ENCODE assay signal across 8 cellular contexts in genomic region chr12:56104109-56104814, GRCh38. TPM values are rescaled to one million over a fixed set of nuclear protein-coding genes. Genes with fewer than 3 reads are reported as not detected.
A peak's percentile ranks its signal among the peaks of the same experiment; 100 is the strongest.
DNase-seq lines count a peak whose midpoint lies in the region; ATAC-seq, FAIRE-seq and TF ChIP-seq lines count a peak whose summit lies in the region.

Gene PA2G4, plus strand, starts transcription at chr12:56104559. Its CDS starts 179 bp downstream, at chr12:56104738.

- TF ChIP-seq CTCF in Calu3 (IDR thresholded peaks at IDR 0.05; ENCODE audit: unreplicated experiment) (no peak), OCI-LY1 (IDR thresholded peaks at IDR 0.05; ENCODE audit: low read length) (no peak), mesothelial cell of epicardium (IDR thresholded peaks at IDR 0.05; ENCODE audit: unreplicated experiment) (no peak)

- ATAC-seq in GM21447 (IDR thresholded peaks at IDR 0.05; ENCODE audit: unreplicated experiment): peak; percentile 90

- no peaks in the 10 kb centered on the region for H4K20me1 ChIP-seq in OCI-LY1 (ENCODE audit: insufficient read depth, low read length)

- H3K9me3 Mint-ChIP-seq in Calu3 (ENCODE audit: low read depth, unreplicated experiment): no peaks in the 10 kb centered on the region
- H3K9me3 Mint-ChIP-seq in mesothelial cell of epicardium: no peaks in the 10 kb centered on the region

- H3K36me3 ChIP-seq in HUES64 (ENCODE audit: insufficient read depth, low read length) (peaks cover 62% of the 10 kb centered on the region), OCI-LY1 (ENCODE audit: insufficient read depth, low read length) (peaks cover 34% of the 10 kb centered on the region)

- 0 out of 2 replicates have a peak within 1 kb of the TSS, but pooled peaks have one; percentile 7 for H2AFZ ChIP-seq in OCI-LY1 (ENCODE audit: low read length)

- H3F3A ChIP-seq in OCI-LY1 (ENCODE audit: insufficient read depth, low read length): no peaks in the 10 kb centered on the region

- intact Hi-C loops in Calu3 (cut with micrococcal nuclease; ENCODE audit: unreplicated experiment): loop anchor here (2.0 to 5.0 kb wide), 2 partner anchors 57 to 367 kb away; no protein-coding TSS in a partner anchor

- H3K4me1 ChIP-seq in HUES64 (ENCODE audit: insufficient read depth, low read length): peaks cover 4% of the 10 kb centered on the region; the same call in 1 of the 2 replicates
- H3K4me1 ChIP-seq in OCI-LY1 (ENCODE audit: insufficient read depth, low read length, severe bottlenecking): peaks cover 23% of the 10 kb centered on the region

- H3K4me3 Mint-ChIP-seq in Calu3 (ENCODE audit: low read depth, unreplicated experiment): peak within 1 kb of the TSS; percentile 96
- peak within 1 kb of the TSS; percentile 96 for H3K4me3 Mint-ChIP-seq in mesothelial cell of epicardium

- H3K27me3 ChIP-seq in HUES64 (ENCODE audit: insufficient read depth, low read length): no peaks in the 10 kb centered on the region
- no peaks in the 10 kb centered on the region for H3K27me3 ChIP-seq in OCI-LY1 (ENCODE audit: insufficient read depth, low read length)

- H3K4me3 ChIP-seq in HUES64 (ENCODE audit: low read length) (peak within 1 kb of the TSS; percentile 96), OCI-LY1 (ENCODE audit: low read depth, low read length, poor library complexity, severe bottlenecking) (peak within 1 kb of the TSS; percentile 94)

- CTCF ChIA-PET in Calu3 (lab: Charles Lee): interaction anchor here (0.6 to 2.1 kb wide), 13 partner anchors 12 to 533 kb away, joined by 3 to 23 read pairs (median 4); partner anchors contain the start of genes ERBB3, RAB5B, SMARCC2 and ZC3H10

- WGBS in HUES64: under 1% methylated on average over 60 of the region's 60 CpGs

- peaks cover 94% of the 10 kb centered on the region for H3K36me3 Mint-ChIP-seq in Calu3 (ENCODE audit: insufficient read depth, unreplicated experiment)
- H3K36me3 Mint-ChIP-seq in mesothelial cell of epicardium: peaks cover 22% of the 10 kb centered on the region

- peaks cover 21% of the 10 kb centered on the region for H3K4me1 Mint-ChIP-seq in Calu3 (ENCODE audit: low read depth, unreplicated experiment)
- peaks cover 29% of the 10 kb centered on the region for H3K4me1 Mint-ChIP-seq in mesothelial cell of epicardium

- peak within 1 kb of the TSS; percentile 87 for H3K27ac ChIP-seq in HUES64 (ENCODE audit: low read depth, low read length)
- H3K27ac ChIP-seq in OCI-LY1 (ENCODE audit: low read depth, low read length, poor library complexity, severe bottlenecking): peak within 1 kb of the TSS; percentile 71

- H3K9me3 ChIP-seq in HUES64 (ENCODE audit: insufficient read depth, low read depth, low read length): no peaks in the 10 kb centered on the region
- H3K9me3 ChIP-seq in OCI-LY1 (ENCODE audit: low read length): no peaks in the 10 kb centered on the region

- H3K27me3 Mint-ChIP-seq in Calu3 (ENCODE audit: unreplicated experiment) (no peaks in the 10 kb centered on the region), mesothelial cell of epicardium (ENCODE audit: low read depth) (no peaks in the 10 kb centered on the region)

- H3K79me2 ChIP-seq in OCI-LY1 (ENCODE audit: insufficient read depth, low read length): peaks cover 27% of the 10 kb centered on the region

- FAIRE-seq in endometrium (lab: Jason Lieb, UNC): peak; percentile 92

- no TSS peak for BruUV-seq in Calu3 (replicated peaks; lab: Mats Ljungman, UMichigan)

- peak within 1 kb of the TSS; percentile 83 for H3K4me2 ChIP-seq in OCI-LY1 (ENCODE audit: low read length)

- no peaks in the 10 kb centered on the region for H3K9me2 ChIP-seq in OCI-LY1 (ENCODE audit: low read depth, low read length)

- peak within 1 kb of the TSS; percentile 95 for H3K27ac Mint-ChIP-seq in Calu3 (ENCODE audit: unreplicated experiment)
- peak within 1 kb of the TSS; percentile 98 for H3K27ac Mint-ChIP-seq in mesothelial cell of epicardium

- DNase-seq in Calu3 (peak; percentile 99), mesothelial cell of epicardium (ENCODE audit: low spot score in 2 of 2, unreplicated experiment in 2 of 2) (peak; percentile 91 to 94)
- peak; percentile 94 for DNase-seq in activated CD8-positive, alpha-beta memory T cell treated with anti-CD3 and anti-CD28 coated beads, Interleukin-2, amount 50 U/mL, for 4 hours
- peak; percentile 98 for DNase-seq in stimulated activated CD8-positive, alpha-beta memory T cell treated with anti-CD3 and anti-CD28 coated beads, Interleukin-15, amount 100 ng/mL, for 48 hours (ENCODE audit: low read depth in 2 of 2)

- H3K9ac ChIP-seq in HUES64 (ENCODE audit: low read depth, low read length) (peak within 1 kb of the TSS; percentile 97), OCI-LY1 (ENCODE audit: low read length) (peak within 1 kb of the TSS; percentile 98)

RNA-seq across cellular contexts. Expression of gene PA2G4, which starts in this region (rescaled TPM):
- 229 and 233 TPM in 2 replicates for total RNA-seq in Calu3 (2022)
- 241 TPM for polyA plus RNA-seq in HUES64 (2013, experiment 1 of 2)
- polyA plus RNA-seq in HUES64 (2013, experiment 2 of 2): 231 TPM
- total RNA-seq in mesothelial cell of epicardium: 90.4 to 96.7 TPM (median 91.4 TPM) in 3 replicates

Comparison
In these comparisons a context has a peak if more than half of its experiments do, and no peak if none do; other contexts are left out.
1. Peak in every context shown above with its lines: DNase-seq, ATAC-seq, H3K4me3 ChIP-seq and H3K27ac ChIP-seq.